In the genomic region with DNA sequence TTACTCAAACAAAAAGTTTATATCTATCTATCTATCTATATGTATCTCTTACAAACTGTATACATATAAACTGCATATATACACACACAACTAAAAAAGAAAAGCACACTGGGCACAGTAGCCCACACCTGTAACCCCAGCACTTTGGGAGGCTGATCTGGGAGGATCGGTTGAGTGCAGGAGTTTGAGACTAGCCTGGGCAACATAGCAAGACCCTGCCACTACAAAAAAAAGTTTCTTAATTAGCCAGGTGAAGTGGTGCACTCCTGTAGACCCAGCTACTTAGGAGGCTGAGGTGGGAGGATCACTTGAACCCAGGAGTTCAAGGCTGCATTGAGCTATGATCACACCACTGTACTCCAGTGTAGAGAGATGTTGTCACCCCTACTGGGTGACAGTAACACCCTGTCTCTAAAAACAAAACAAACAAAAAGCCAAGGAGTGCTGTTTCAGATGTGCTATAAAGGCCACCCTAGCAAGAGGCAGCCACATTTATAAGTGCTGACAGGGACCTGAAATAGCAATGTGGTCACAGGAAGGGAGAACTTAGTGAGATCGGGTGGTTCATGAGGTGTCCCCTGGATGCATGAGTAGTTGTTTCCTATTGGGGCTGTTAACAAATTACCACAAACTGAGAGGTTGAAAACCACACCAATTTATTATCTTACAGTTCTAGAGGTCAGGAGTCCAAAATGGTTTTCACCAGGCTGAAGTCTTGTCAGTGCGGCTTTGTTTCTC, we compare ENCODE assay signal across 11 cellular contexts. TPM values are rescaled to one million over a fixed set of nuclear protein-coding genes. Genes with fewer than 3 reads are reported as not detected.
DNase-seq lines count a peak whose midpoint lies in the region; ATAC-seq lines count a peak whose summit lies in the region.
"Had no signal": no experiment of that assay in that cellular context is flagged by ENCODE, and none has a peak within 500 bp of the region (broad histone marks: within the 10 kb centered on the region; RNA-seq: fewer than 3 reads in every experiment).

No MANE protein-coding gene starts in this region.

- peak overlapping the region; percentile 77 for H3K27ac Mint-ChIP-seq in activated CD4-positive, alpha-beta T cell treated with anti-CD3 and anti-CD28 coated beads, Interleukin-2, amount 10 ng/mL, durations not matched to agents 7 days and 5 days
- peak overlapping the region; percentile 83 for H3K27ac Mint-ChIP-seq in activated naive CD8-positive, alpha-beta T cell
- peak overlapping the region; percentile 82 for H3K27ac Mint-ChIP-seq in stimulated activated memory B cell treated with anti-CD40 and anti-IgM and Interleukin-4, amounts not matched to agents 10 μg/mL and 1 μg/mL and 100 μg/mL, for 72 hours

- H3K36me3 Mint-ChIP-seq in activated CD4-positive, alpha-beta T cell treated with anti-CD3 and anti-CD28 coated beads, Interleukin-2, amount 10 ng/mL, durations not matched to agents 7 days and 5 days (ENCODE audit: low read depth) = peaks cover 45% of the 10 kb centered on the region
- no peaks in the 10 kb centered on the region for H3K36me3 Mint-ChIP-seq in activated naive CD8-positive, alpha-beta T cell
- H3K36me3 Mint-ChIP-seq in stimulated activated memory B cell treated with anti-CD40 and anti-IgM and Interleukin-4, amounts not matched to agents 10 μg/mL and 1 μg/mL and 100 μg/mL, for 72 hours = peaks cover 54% of the 10 kb centered on the region

- H3K4me1 Mint-ChIP-seq in activated CD4-positive, alpha-beta T cell treated with anti-CD3 and anti-CD28 coated beads, Interleukin-2, amount 10 ng/mL, durations not matched to agents 7 days and 5 days = peaks cover 30% of the 10 kb centered on the region
- peaks cover 24% of the 10 kb centered on the region for H3K4me1 Mint-ChIP-seq in activated naive CD8-positive, alpha-beta T cell (ENCODE audit: low read depth)
- peaks cover 60% of the 10 kb centered on the region for H3K4me1 Mint-ChIP-seq in stimulated activated memory B cell treated with anti-CD40 and anti-IgM and Interleukin-4, amounts not matched to agents 10 μg/mL and 1 μg/mL and 100 μg/mL, for 72 hours

- POLR2A ChIA-PET in activated CD4-positive, alpha-beta T cell treated with anti-CD3 and anti-CD28 coated beads, Interleukin-2, amount 10 ng/mL, durations not matched to agents 7 days and 5 days (lab: Charles Lee) = no interaction called here

- H3K27me3 Mint-ChIP-seq in activated CD4-positive, alpha-beta T cell treated with anti-CD3 and anti-CD28 coated beads, Interleukin-2, amount 10 ng/mL, durations not matched to agents 7 days and 5 days = no peaks in the 10 kb centered on the region
- no peaks in the 10 kb centered on the region for H3K27me3 Mint-ChIP-seq in activated naive CD8-positive, alpha-beta T cell
- H3K27me3 Mint-ChIP-seq in stimulated activated memory B cell treated with anti-CD40 and anti-IgM and Interleukin-4, amounts not matched to agents 10 μg/mL and 1 μg/mL and 100 μg/mL, for 72 hours = no peaks in the 10 kb centered on the region

- peak; percentile 57 for ATAC-seq in HG03175 (IDR thresholded peaks at IDR 0.05; ENCODE audit: unreplicated experiment)
- ATAC-seq in stimulated activated memory B cell treated with anti-CD40 and anti-IgM and Interleukin-4, amounts not matched to agents 10 μg/mL and 1 μg/mL and 100 μg/mL, for 72 hours = peak; percentile 81
- ATAC-seq: right lobe of liver had no signal

- no peak for DNase-seq in activated CD4-positive, alpha-beta T cell treated with anti-CD3 and anti-CD28 coated beads, Interleukin-2, amount 10 ng/mL, durations not matched to agents 7 days and 5 days
- DNase-seq in activated CD4-positive, alpha-beta T cell treated with anti-CD3 and anti-CD28 coated beads, Interleukin-2, amount 50 U/mL, for 1 hour = no peak
- DNase-seq in AML-193 (lab: John Stamatoyannopoulos, UW) (no peak), NCI-H82 treated with DMSO at 0.1 percent for 48 hours (lab: John Stamatoyannopoulos, UW; ENCODE audit: unreplicated experiment) (no peak), EL (no peak)
- DNase-seq: activated T-cell treated with anti-CD3 and anti-CD28 coated beads, Interleukin-2, amount 50 U/mL, for 4 hours; NCI-H524 treated with DMSO at 0.1 percent for 48 hours had no signal

- H3K9me3 Mint-ChIP-seq in activated CD4-positive, alpha-beta T cell treated with anti-CD3 and anti-CD28 coated beads, Interleukin-2, amount 10 ng/mL, durations not matched to agents 7 days and 5 days = no peaks in the 10 kb centered on the region
- H3K9me3 Mint-ChIP-seq in activated naive CD8-positive, alpha-beta T cell (ENCODE audit: low read depth) = no peaks in the 10 kb centered on the region
- H3K9me3 Mint-ChIP-seq in stimulated activated memory B cell treated with anti-CD40 and anti-IgM and Interleukin-4, amounts not matched to agents 10 μg/mL and 1 μg/mL and 100 μg/mL, for 72 hours = no peaks in the 10 kb centered on the region
- H3K9me3 Mint-ChIP-seq: activated T-cell treated with anti-CD3 and anti-CD28 coated beads, Interleukin-2, amount 50 U/mL, for 4 hours had no signal

- H3K4me3 Mint-ChIP-seq in activated CD4-positive, alpha-beta T cell treated with anti-CD3 and anti-CD28 coated beads, Interleukin-2, amount 10 ng/mL, durations not matched to agents 7 days and 5 days = no peak overlapping the region
- H3K4me3 Mint-ChIP-seq in activated naive CD8-positive, alpha-beta T cell = peak overlapping the region; percentile 44
- H3K4me3 Mint-ChIP-seq in stimulated activated memory B cell treated with anti-CD40 and anti-IgM and Interleukin-4, amounts not matched to agents 10 μg/mL and 1 μg/mL and 100 μg/mL, for 72 hours = peak overlapping the region; percentile 18
- H3K4me3 Mint-ChIP-seq: activated T-cell treated with anti-CD3 and anti-CD28 coated beads, Interleukin-2, amount 50 U/mL, for 4 hours had no signal

- CTCF ChIA-PET in activated CD4-positive, alpha-beta T cell treated with anti-CD3 and anti-CD28 coated beads, Interleukin-2, amount 10 ng/mL, durations not matched to agents 7 days and 5 days (lab: Charles Lee) = interaction anchor here (0.6 kb wide), 1 partner anchor 145 kb away, joined by 3 read pairs; no protein-coding TSS in a partner anchor

RNA-seq across cellular contexts. Expression of a gene that starts 4.8 kb away (rescaled TPM):
- 10 to 100 TPM; 51.8 to 65.0 TPM for total RNA-seq in activated CD4-positive, alpha-beta T cell treated with anti-CD3 and anti-CD28 coated beads, Interleukin-2, amount 10 ng/mL, durations not matched to agents 7 days and 5 days

RNA-seq across cellular contexts. Expression of a gene that starts 20.0 kb away (rescaled TPM):
- total RNA-seq in activated CD4-positive, alpha-beta T cell treated with anti-CD3 and anti-CD28 coated beads, Interleukin-2, amount 10 ng/mL, durations not matched to agents 7 days and 5 days = 10 to 100 TPM; 63.9 to 69.9 TPM

RNA-seq across cellular contexts. Expression of a gene that starts 24.3 kb away (rescaled TPM):
- total RNA-seq in activated CD4-positive, alpha-beta T cell treated with anti-CD3 and anti-CD28 coated beads, Interleukin-2, amount 10 ng/mL, durations not matched to agents 7 days and 5 days = not detected

RNA-seq across cellular contexts. Expression of a gene that starts 32.1 kb away (rescaled TPM):
- total RNA-seq in activated CD4-positive, alpha-beta T cell treated with anti-CD3 and anti-CD28 coated beads, Interleukin-2, amount 10 ng/mL, durations not matched to agents 7 days and 5 days = 100 to 1,000 TPM; 383 to 413 TPM

RNA-seq across cellular contexts. Expression of a gene that starts 44.9 kb away (rescaled TPM):
- 10 to 100 TPM; 13.7 to 13.9 TPM for total RNA-seq in activated CD4-positive, alpha-beta T cell treated with anti-CD3 and anti-CD28 coated beads, Interleukin-2, amount 10 ng/mL, durations not matched to agents 7 days and 5 days
